ENCODE assay signal across 1 cellular context in the genomic region with DNA sequence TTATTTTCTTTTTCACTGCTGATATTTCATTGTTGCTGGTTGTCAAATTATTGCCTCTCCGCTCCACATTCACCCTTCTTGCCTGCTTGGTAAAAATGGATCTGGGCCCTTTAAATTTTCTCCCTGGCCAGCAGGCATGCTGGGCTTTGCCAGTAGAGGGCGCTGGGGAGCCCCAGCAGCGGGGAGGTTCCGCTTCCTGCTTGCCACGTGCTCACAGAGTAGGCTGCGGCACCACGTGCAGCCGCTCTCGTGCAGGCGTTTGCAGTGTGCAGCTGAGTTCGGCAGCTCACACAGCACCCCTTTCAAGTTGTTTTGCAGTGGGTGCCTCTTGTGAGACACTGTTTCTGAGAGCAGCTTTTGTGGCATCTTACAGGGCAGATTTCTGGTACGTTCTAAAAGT.
TF ChIP-seq lines count a peak whose summit lies in the region.

ACTL8 (plus strand) TSS at position 214 of the 400 bp plus-strand sequence. CDS start 67,676 bp downstream, outside the sequence.

TF ChIP-seq in endothelial cell of umbilical vein, 7 proteins besides CTCF, POLR2A, EP300 and RAD21 (continued from another document):
- TF ChIP-seq, protein P1, sequence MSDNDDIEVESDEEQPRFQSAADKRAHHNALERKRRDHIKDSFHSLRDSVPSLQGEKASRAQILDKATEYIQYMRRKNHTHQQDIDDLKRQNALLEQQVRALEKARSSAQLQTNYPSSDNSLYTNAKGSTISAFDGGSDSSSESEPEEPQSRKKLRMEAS (IDR thresholded peaks at IDR 0.05; ENCODE audit: insufficient read depth, insufficient read length): peak; percentile 7
